1 cellular context compared by ENCODE assay signal in the genomic region with DNA sequence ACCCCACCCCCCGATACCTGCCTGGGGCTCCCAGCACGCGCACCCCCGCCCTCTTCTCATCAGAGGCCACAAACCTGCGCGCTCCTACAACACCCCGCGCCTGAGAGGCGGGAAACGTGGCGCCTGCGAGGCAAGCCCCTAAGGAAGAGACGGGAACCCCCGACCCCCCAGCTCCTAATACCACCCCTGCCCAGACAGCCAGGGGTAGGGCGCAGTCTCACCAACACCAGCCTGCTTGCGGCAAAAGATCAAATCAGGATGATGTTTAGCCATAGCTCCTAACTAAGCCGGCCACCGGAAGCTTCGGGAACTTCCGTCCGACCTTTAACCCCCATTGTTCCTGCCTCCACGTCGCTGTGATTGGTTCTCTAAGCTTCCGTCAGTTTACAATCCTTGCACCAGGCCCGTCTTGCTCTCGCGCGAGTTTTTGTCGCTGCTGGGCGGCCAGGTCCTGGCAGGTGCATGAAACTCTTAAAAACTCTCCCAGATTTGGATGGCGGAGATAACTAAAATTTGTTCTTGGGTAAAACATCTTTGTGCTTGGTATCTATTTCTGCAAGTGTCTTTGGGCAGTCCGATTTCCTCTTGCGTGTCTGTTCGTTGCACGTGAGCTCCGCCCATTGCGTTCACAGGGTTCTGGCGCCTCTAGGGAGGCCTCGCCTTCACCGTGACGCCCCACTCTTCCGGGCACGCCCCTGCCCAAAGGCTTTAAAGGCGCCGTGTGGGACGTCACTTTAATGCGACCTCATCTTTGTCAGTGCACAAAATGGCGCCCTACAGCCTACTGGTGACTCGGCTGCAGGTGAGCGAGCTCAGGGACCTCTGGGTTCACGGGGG.
TF ChIP-seq lines count a peak whose summit lies in the region.

ACO2 (plus strand) TSS at position 737 of the 837 bp plus-strand sequence; CDS start at position 767, 30 bp downstream.
A gene with protein sequence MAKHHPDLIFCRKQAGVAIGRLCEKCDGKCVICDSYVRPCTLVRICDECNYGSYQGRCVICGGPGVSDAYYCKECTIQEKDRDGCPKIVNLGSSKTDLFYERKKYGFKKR (minus strand): TSS at position 312 of the 837 bp plus-strand sequence. CDS start 39 bp downstream, at position 273.

TF ChIP-seq in A549, 52 proteins besides CTCF, POLR2A, EP300 and RAD21 (continued from another document):
- TF ChIP-seq, protein P1, sequence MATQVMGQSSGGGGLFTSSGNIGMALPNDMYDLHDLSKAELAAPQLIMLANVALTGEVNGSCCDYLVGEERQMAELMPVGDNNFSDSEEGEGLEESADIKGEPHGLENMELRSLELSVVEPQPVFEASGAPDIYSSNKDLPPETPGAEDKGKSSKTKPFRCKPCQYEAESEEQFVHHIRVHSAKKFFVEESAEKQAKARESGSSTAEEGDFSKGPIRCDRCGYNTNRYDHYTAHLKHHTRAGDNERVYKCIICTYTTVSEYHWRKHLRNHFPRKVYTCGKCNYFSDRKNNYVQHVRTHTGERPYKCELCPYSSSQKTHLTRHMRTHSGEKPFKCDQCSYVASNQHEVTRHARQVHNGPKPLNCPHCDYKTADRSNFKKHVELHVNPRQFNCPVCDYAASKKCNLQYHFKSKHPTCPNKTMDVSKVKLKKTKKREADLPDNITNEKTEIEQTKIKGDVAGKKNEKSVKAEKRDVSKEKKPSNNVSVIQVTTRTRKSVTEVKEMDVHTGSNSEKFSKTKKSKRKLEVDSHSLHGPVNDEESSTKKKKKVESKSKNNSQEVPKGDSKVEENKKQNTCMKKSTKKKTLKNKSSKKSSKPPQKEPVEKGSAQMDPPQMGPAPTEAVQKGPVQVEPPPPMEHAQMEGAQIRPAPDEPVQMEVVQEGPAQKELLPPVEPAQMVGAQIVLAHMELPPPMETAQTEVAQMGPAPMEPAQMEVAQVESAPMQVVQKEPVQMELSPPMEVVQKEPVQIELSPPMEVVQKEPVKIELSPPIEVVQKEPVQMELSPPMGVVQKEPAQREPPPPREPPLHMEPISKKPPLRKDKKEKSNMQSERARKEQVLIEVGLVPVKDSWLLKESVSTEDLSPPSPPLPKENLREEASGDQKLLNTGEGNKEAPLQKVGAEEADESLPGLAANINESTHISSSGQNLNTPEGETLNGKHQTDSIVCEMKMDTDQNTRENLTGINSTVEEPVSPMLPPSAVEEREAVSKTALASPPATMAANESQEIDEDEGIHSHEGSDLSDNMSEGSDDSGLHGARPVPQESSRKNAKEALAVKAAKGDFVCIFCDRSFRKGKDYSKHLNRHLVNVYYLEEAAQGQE (IDR thresholded peaks at IDR 0.05): peak; percentile 77
- TF ChIP-seq EHF (CRISPR knock-in tag; IDR thresholded peaks at IDR 0.05) (no peak), CBX8 (IDR thresholded peaks at IDR 0.05) (no peak), HOXA7 (CRISPR knock-in tag; IDR thresholded peaks at IDR 0.05) (no peak), MYC (IDR thresholded peaks at IDR 0.05; ENCODE audit: borderline replicate concordance, low read length) (peak; percentile 62; the same call in 1 of the 2 replicates), HEYL (CRISPR knock-in tag; IDR thresholded peaks at IDR 0.05) (no peak), HOXB5 (CRISPR knock-in tag; IDR thresholded peaks at IDR 0.05) (no peak), ESRRA (IDR thresholded peaks at IDR 0.05; ENCODE audit: borderline replicate concordance, low read length) (no peak), CEBPB (IDR thresholded peaks at IDR 0.05) (no peak), USF2 (IDR thresholded peaks at IDR 0.05) (no peak), CHD2 (IDR thresholded peaks at IDR 0.05; ENCODE audit: low read length, partially characterized antibody) (peak; percentile 81), NR3C1 (IDR thresholded peaks at IDR 0.05) (no peak), RFX5 (IDR thresholded peaks at IDR 0.05) (no peak), GATA3 (IDR thresholded peaks at IDR 0.05; ENCODE audit: borderline replicate concordance) (no peak), RNF2 (IDR thresholded peaks at IDR 0.05; ENCODE audit: borderline replicate concordance, low read depth) (no peak), PHF8 (IDR thresholded peaks at IDR 0.05; ENCODE audit: borderline replicate concordance, low read depth) (peak; percentile 56; the same call in 1 of the 2 replicates), RARB (CRISPR knock-in tag; IDR thresholded peaks at IDR 0.05) (no peak), ZNF302 (CRISPR knock-in tag; IDR thresholded peaks at IDR 0.05) (no peak), MAZ (IDR thresholded peaks at IDR 0.05; ENCODE audit: borderline replicate concordance, low read depth, low read length) (no peak), FOSB (CRISPR knock-in tag; IDR thresholded peaks at IDR 0.05) (no peak), ZSCAN20 (CRISPR knock-in tag; IDR thresholded peaks at IDR 0.05) (no peak), FOSL2 (IDR thresholded peaks at IDR 0.05) (no peak), FOSL2 (CRISPR knock-in tag; IDR thresholded peaks at IDR 0.05) (0 out of 2 replicates have a peak, but pooled peaks have one; percentile 18), HDAC2 (IDR thresholded peaks at IDR 0.05) (no peak; the same call in 1 of the 2 replicates), JUN (IDR thresholded peaks at IDR 0.05) (peak in 1 of 2 experiments; percentile 42; a peak in 2 of 5 replicates), RCOR1 (IDR thresholded peaks at IDR 0.05; ENCODE audit: low read depth, low read length) (no peak), TFCP2L1 (CRISPR knock-in tag; IDR thresholded peaks at IDR 0.05) (no peak), NFE2L2 (conservative IDR thresholded peaks at IDR 0.05; ENCODE audit: low read length) (no peak), FOXS1 (CRISPR knock-in tag; IDR thresholded peaks at IDR 0.05) (no peak), BHLHE40 (IDR thresholded peaks at IDR 0.05; ENCODE audit: low read depth, low read length) (peak; percentile 77), HMGXB4 (CRISPR knock-in tag; IDR thresholded peaks at IDR 0.05; ENCODE audit: borderline replicate concordance) (no peak), JUNB (IDR thresholded peaks at IDR 0.05) (no peak), HES2 (IDR thresholded peaks at IDR 0.05) (no peak)
- TF ChIP-seq, protein P2, sequence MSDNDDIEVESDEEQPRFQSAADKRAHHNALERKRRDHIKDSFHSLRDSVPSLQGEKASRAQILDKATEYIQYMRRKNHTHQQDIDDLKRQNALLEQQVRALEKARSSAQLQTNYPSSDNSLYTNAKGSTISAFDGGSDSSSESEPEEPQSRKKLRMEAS (IDR thresholded peaks at IDR 0.05): peak; percentile 49
- TF ChIP-seq, protein P3, sequence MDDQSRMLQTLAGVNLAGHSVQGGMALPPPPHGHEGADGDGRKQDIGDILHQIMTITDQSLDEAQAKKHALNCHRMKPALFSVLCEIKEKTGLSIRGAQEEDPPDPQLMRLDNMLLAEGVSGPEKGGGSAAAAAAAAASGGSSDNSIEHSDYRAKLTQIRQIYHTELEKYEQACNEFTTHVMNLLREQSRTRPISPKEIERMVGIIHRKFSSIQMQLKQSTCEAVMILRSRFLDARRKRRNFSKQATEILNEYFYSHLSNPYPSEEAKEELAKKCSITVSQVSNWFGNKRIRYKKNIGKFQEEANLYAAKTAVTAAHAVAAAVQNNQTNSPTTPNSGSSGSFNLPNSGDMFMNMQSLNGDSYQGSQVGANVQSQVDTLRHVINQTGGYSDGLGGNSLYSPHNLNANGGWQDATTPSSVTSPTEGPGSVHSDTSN (IDR thresholded peaks at IDR 0.05): 0 out of 2 replicates have a peak, but pooled peaks have one; percentile 20
